In genomic region chr15:59933607-59934006, GRCh38 we compare ENCODE assay signal across 17 cellular contexts.
DNase-seq lines count a peak whose midpoint lies in the region; ATAC-seq and TF ChIP-seq lines count a peak whose summit lies in the region.
"Had no signal": no experiment of that assay in that cellular context is flagged by ENCODE, and none has a peak within 500 bp of the region (broad histone marks: within the 10 kb centered on the region; RNA-seq: fewer than 3 reads in every experiment).

No MANE protein-coding gene starts in this region.

- H3K27ac ChIP-seq in mesendoderm (ENCODE audit: low read depth, low read length) = no peak overlapping the region
- H3K27ac ChIP-seq in endodermal cell (ENCODE audit: low read depth, low read length) = no peak overlapping the region

- H3K9me3 Mint-ChIP-seq in endodermal cell (no peaks in the 10 kb centered on the region), mesothelial cell of epicardium (no peaks in the 10 kb centered on the region)
- H3K9me3 Mint-ChIP-seq in activated T-cell treated with anti-CD3 and anti-CD28 coated beads, Interleukin-2, amount 50 U/mL, for 24 hours = no peaks in the 10 kb centered on the region

- no peak overlapping the region for H3K18ac ChIP-seq in mesendoderm (ENCODE audit: low read length)

- H3K4me1 Mint-ChIP-seq in endodermal cell (peaks cover 26% of the 10 kb centered on the region), mesothelial cell of epicardium (no peaks in the 10 kb centered on the region)
- no peaks in the 10 kb centered on the region for H3K4me1 Mint-ChIP-seq in activated T-cell treated with anti-CD3 and anti-CD28 coated beads, Interleukin-2, amount 50 U/mL, for 24 hours (ENCODE audit: low read depth)
- H3K4me1 Mint-ChIP-seq: IgD-negative memory B cell had no signal

- H3K4me2 ChIP-seq in mesendoderm (ENCODE audit: low read length) = no peak overlapping the region

- peaks cover 71% of the 10 kb centered on the region for H3K27me3 ChIP-seq in adipocyte (replicated peaks; ENCODE audit: control insufficient read depth, insufficient read depth, low read length)
- no peaks in the 10 kb centered on the region for H3K27me3 ChIP-seq in mesendoderm (ENCODE audit: insufficient read depth, low read length, poor library complexity)
- H3K27me3 ChIP-seq in endodermal cell (ENCODE audit: control insufficient read depth, insufficient read depth, low read length, poor library complexity, severe bottlenecking) = no peaks in the 10 kb centered on the region

- H4K5ac ChIP-seq in mesendoderm (ENCODE audit: low read length) = no peak overlapping the region

- H3K4me3 Mint-ChIP-seq in endodermal cell (no peak overlapping the region), mesothelial cell of epicardium (no peak overlapping the region)
- no peak overlapping the region for H3K4me3 Mint-ChIP-seq in activated T-cell treated with anti-CD3 and anti-CD28 coated beads, Interleukin-2, amount 50 U/mL, for 24 hours
- H3K4me3 Mint-ChIP-seq: IgD-negative memory B cell had no signal

- TF ChIP-seq CTCF in endodermal cell (conservative IDR thresholded peaks at IDR 0.05) = no peak
- TF ChIP-seq CTCF in mesothelial cell of epicardium (IDR thresholded peaks at IDR 0.05; ENCODE audit: unreplicated experiment) = no peak

- H2BK120ac ChIP-seq in mesendoderm (ENCODE audit: low read depth, low read length) = no peak overlapping the region

- peak; percentile 29 for DNase-seq in EH (ENCODE audit: low read depth)
- peak; percentile 32 for DNase-seq in LoVo (ENCODE audit: low spot score)
- DNase-seq in adipocyte (ENCODE audit: low read depth) = peak; percentile 1
- DNase-seq in mesendoderm = peak; percentile 40
- DNase-seq in endodermal cell = no peak
- no peak for DNase-seq in activated T-cell treated with anti-CD3 and anti-CD28 coated beads, Interleukin-2, amount 50 U/mL, for 24 hours
- DNase-seq in mesothelial cell of epicardium (ENCODE audit: low spot score in 2 of 2, unreplicated experiment in 2 of 2) = no peak
- DNase-seq: AML-193, Caco-2, DMS79, NCI-H1048, NCI-H146, NCI-H345, NCI-H526 treated with DMSO at 0.1 percent for 48 hours, SHP77 treated with DMSO at 0.1 percent for 48 hours had no signal

- H2BK5ac ChIP-seq in mesendoderm (ENCODE audit: low read length) = no peak overlapping the region

- no peak overlapping the region for H3K4ac ChIP-seq in mesendoderm (ENCODE audit: low read depth, low read length)

- H3K36me3 ChIP-seq in adipocyte (ENCODE audit: control insufficient read depth, insufficient read depth, low read length, severe bottlenecking) (no peaks in the 10 kb centered on the region), mesendoderm (ENCODE audit: control insufficient read depth, insufficient read depth, low read length) (no peaks in the 10 kb centered on the region), endodermal cell (ENCODE audit: control insufficient read depth, insufficient read depth, low read length) (no peaks in the 10 kb centered on the region)

- H3K23ac ChIP-seq in mesendoderm (ENCODE audit: low read length) = no peak overlapping the region

- H3K9ac ChIP-seq in adipocyte (ENCODE audit: low read length) (no peak overlapping the region), mesendoderm (ENCODE audit: low read length) (no peak overlapping the region), endodermal cell (ENCODE audit: extremely low read depth, low read length, poor library complexity, severe bottlenecking) (no peak overlapping the region)

- H3K36me3 Mint-ChIP-seq in endodermal cell (ENCODE audit: low read depth) (no peaks in the 10 kb centered on the region), mesothelial cell of epicardium (no peaks in the 10 kb centered on the region)
- H3K36me3 Mint-ChIP-seq in activated T-cell treated with anti-CD3 and anti-CD28 coated beads, Interleukin-2, amount 50 U/mL, for 24 hours (ENCODE audit: low read depth) = no peaks in the 10 kb centered on the region
- H3K36me3 Mint-ChIP-seq: IgD-negative memory B cell had no signal

- H3K9me3 ChIP-seq in adipocyte (ENCODE audit: control insufficient read depth, low read length) (no peaks in the 10 kb centered on the region), endodermal cell (ENCODE audit: control insufficient read depth, low read length) (no peaks in the 10 kb centered on the region)
- H3K9me3 ChIP-seq: Caco-2 had no signal

- no CpG with 5 or more reads among the region's 4 CpGs for WGBS in mesendoderm (ENCODE audit: extremely low coverage, insufficient coverage, low lambda C conversion rate)
- 73 to 89% methylated on average over 3 to 4 of the region's 4 CpGs for WGBS in endodermal cell (ENCODE audit: insufficient coverage in 1 of 2, insufficient read length in 1 of 2), 2 experiments

- H2AK5ac ChIP-seq in mesendoderm (ENCODE audit: low read length) = no peak overlapping the region

- no peaks in the 10 kb centered on the region for H3K79me2 ChIP-seq in mesendoderm (ENCODE audit: control insufficient read depth, insufficient read depth, low read length)

- H3K4me3 ChIP-seq in adipocyte (ENCODE audit: low read length) (no peak overlapping the region), mesendoderm (ENCODE audit: low read length) (no peak overlapping the region), endodermal cell (ENCODE audit: low read length) (no peak overlapping the region)

- no peaks in the 10 kb centered on the region for H3K79me1 ChIP-seq in mesendoderm (ENCODE audit: low read length)

- H3K4me1 ChIP-seq in adipocyte (ENCODE audit: control insufficient read depth, insufficient read depth, low read length) = peaks cover 3% of the 10 kb centered on the region
- H3K4me1 ChIP-seq in mesendoderm (ENCODE audit: control insufficient read depth, low read depth, low read length) = no peaks in the 10 kb centered on the region
- H3K4me1 ChIP-seq in endodermal cell (ENCODE audit: control insufficient read depth, insufficient read depth, low read length) = no peaks in the 10 kb centered on the region
- H3K4me1 ChIP-seq: Caco-2 had no signal

- H3K56ac ChIP-seq in mesendoderm (ENCODE audit: low read length) = no peak overlapping the region

- no peak for ATAC-seq in HG03175 (IDR thresholded peaks at IDR 0.05; ENCODE audit: unreplicated experiment)

- no peak overlapping the region for H2BK15ac ChIP-seq in mesendoderm (replicated peaks; ENCODE audit: low read depth)

- H4K8ac ChIP-seq in mesendoderm (ENCODE audit: low read depth, low read length) = no peak overlapping the region

- H3K27me3 Mint-ChIP-seq in endodermal cell (ENCODE audit: insufficient read depth) (peaks cover 35% of the 10 kb centered on the region), mesothelial cell of epicardium (ENCODE audit: low read depth) (peaks cover 49% of the 10 kb centered on the region)
- peaks cover 13% of the 10 kb centered on the region for H3K27me3 Mint-ChIP-seq in activated T-cell treated with anti-CD3 and anti-CD28 coated beads, Interleukin-2, amount 50 U/mL, for 24 hours

- H3K27ac Mint-ChIP-seq in endodermal cell = no peak overlapping the region
- H3K27ac Mint-ChIP-seq in activated T-cell treated with anti-CD3 and anti-CD28 coated beads, Interleukin-2, amount 50 U/mL, for 24 hours = no peak overlapping the region
- H3K27ac Mint-ChIP-seq in mesothelial cell of epicardium = no peak overlapping the region
- H3K27ac Mint-ChIP-seq: IgD-negative memory B cell had no signal

Comparison
In these comparisons a context has a peak if more than half of its experiments do, and no peak if none do; other contexts are left out.
1. DNase-seq: peak in EH (single experiment), LoVo (single experiment), adipocyte (single experiment) and mesendoderm (single experiment); none in endodermal cell (single experiment), activated T-cell treated with anti-CD3 and anti-CD28 coated beads, Interleukin-2, amount 50 U/mL, for 24 hours (single experiment) and mesothelial cell of epicardium (0 of 2).